In genomic region chr16:18789515-18789849, GRCh38 we compare ENCODE assay signal across 8 cellular contexts. TPM values are rescaled to one million over a fixed set of nuclear protein-coding genes. Genes with fewer than 3 reads are reported as not detected.
DNase-seq lines count a peak whose midpoint lies in the region; ATAC-seq and TF ChIP-seq lines count a peak whose summit lies in the region.

No MANE protein-coding gene starts in this region.

- CTCF ChIA-PET in T-cell (lab: Charles Lee), result interaction anchor here (0.5 to 7.1 kb wide), 5 partner anchors 12 to 230 kb away, joined by 3 to 86 read pairs (median 3); partner anchors contain the start of gene ARL6IP1 (in 1 of the 2)

- DNase-seq in GM06990 (ENCODE audit: extremely low read depth, insufficient read length), result no peak
- DNase-seq in T-cell, result no peak
- DNase-seq in fibroblast of villous mesenchyme (ENCODE audit: low read depth), result no peak
- DNase-seq in NCI-H345 treated with DMSO at 0.1 percent for 48 hours (lab: John Stamatoyannopoulos, UW; ENCODE audit: unreplicated experiment), result no peak
- DNase-seq in KG1 (lab: John Stamatoyannopoulos, UW), result no peak
- DNase-seq in NCI-H748 treated with DMSO at 0.1 percent for 48 hours (lab: John Stamatoyannopoulos, UW), result no peak

- H3K4me3 Mint-ChIP-seq in T-cell, result peak overlapping the region; percentile 90 to 97 (median 96)

- H3K27ac Mint-ChIP-seq in T-cell, result peak overlapping the region; percentile 83 to 93

- no peak for ATAC-seq in T-cell (replicated peaks in 1 of 4)
- no peak for ATAC-seq in HG02610 (IDR thresholded peaks at IDR 0.05; ENCODE audit: unreplicated experiment)

- H3K4me3 ChIP-seq in GM06990 (replicated peaks; ENCODE audit: low read depth, low read length), result peak overlapping the region; percentile 70
- peak overlapping the region; percentile 98 for H3K4me3 ChIP-seq in fibroblast of villous mesenchyme (ENCODE audit: low read depth, low read length)
- H3K4me3 ChIP-seq in rectal smooth muscle tissue (ENCODE audit: low read length), result peak overlapping the region; percentile 95

- H3K27me3 ChIP-seq in GM06990 (replicated peaks; ENCODE audit: control insufficient read depth, insufficient read depth, low read length), result no peaks in the 10 kb centered on the region
- no peaks in the 10 kb centered on the region for H3K27me3 ChIP-seq in rectal smooth muscle tissue (ENCODE audit: control insufficient read depth, insufficient read depth, low read length)

- peaks cover 55 to 58% (median 57%) of the 10 kb centered on the region in 3 donors for H3K4me1 Mint-ChIP-seq in T-cell

- H3K27ac ChIP-seq in rectal smooth muscle tissue (ENCODE audit: low read depth, low read length), result peak overlapping the region; percentile 84

- H3K9me3 Mint-ChIP-seq in T-cell, result no peaks in the 10 kb centered on the region

- peaks cover 20% of the 10 kb centered on the region for H3K36me3 ChIP-seq in GM06990 (ENCODE audit: control insufficient read depth, insufficient read depth, low read length)
- H3K36me3 ChIP-seq in rectal smooth muscle tissue (ENCODE audit: control insufficient read depth, insufficient read depth, low read length), result peaks cover 18% of the 10 kb centered on the region

- no peak for TF ChIP-seq CTCF in GM06990 (IDR thresholded peaks at IDR 0.05; ENCODE audit: insufficient read depth, low read length, poor library complexity, severe bottlenecking)
- no peak for TF ChIP-seq CTCF in fibroblast of villous mesenchyme (IDR thresholded peaks at IDR 0.05; ENCODE audit: insufficient read depth, low read depth, low read length)

- H3K36me3 Mint-ChIP-seq in T-cell, result peaks cover 57% of the 10 kb centered on the region

- peaks cover 12% of the 10 kb centered on the region for H3K4me1 ChIP-seq in rectal smooth muscle tissue (ENCODE audit: control insufficient read depth, insufficient read depth, low read length)

- H3K9ac ChIP-seq in rectal smooth muscle tissue (ENCODE audit: low read length), result peak overlapping the region; percentile 97

- no peaks in the 10 kb centered on the region for H3K27me3 Mint-ChIP-seq in T-cell

- POLR2A ChIA-PET in T-cell (lab: Charles Lee), result interaction anchor here (1.5 kb wide), 2 partner anchors 11 to 12 kb away, joined by 12 to 42 read pairs; partner anchors contain the start of gene ARL6IP1 (in 2 of the 2)

RNA-seq across cellular contexts. Expression of gene RPS15A, which starts 0.7 kb away (rescaled TPM):
- total RNA-seq in T-cell, result 1,000 to 10,000 TPM; 2,862 to 3,462 (median 2,982) TPM
- 871 and 1,016 TPM in 2 replicates for total RNA-seq in fibroblast of villous mesenchyme

RNA-seq across cellular contexts. Expression of gene ARL6IP1, which starts 11.9 kb away (rescaled TPM):
- total RNA-seq in T-cell, result 100 to 1,000 TPM in 2 of 5 donors, 10 to 100 TPM in 3; 78.8 to 122 (median 89.5) TPM
- total RNA-seq in fibroblast of villous mesenchyme, result 161 and 369 TPM in 2 replicates
